13 cellular contexts compared by ENCODE assay signal in the genomic region with DNA sequence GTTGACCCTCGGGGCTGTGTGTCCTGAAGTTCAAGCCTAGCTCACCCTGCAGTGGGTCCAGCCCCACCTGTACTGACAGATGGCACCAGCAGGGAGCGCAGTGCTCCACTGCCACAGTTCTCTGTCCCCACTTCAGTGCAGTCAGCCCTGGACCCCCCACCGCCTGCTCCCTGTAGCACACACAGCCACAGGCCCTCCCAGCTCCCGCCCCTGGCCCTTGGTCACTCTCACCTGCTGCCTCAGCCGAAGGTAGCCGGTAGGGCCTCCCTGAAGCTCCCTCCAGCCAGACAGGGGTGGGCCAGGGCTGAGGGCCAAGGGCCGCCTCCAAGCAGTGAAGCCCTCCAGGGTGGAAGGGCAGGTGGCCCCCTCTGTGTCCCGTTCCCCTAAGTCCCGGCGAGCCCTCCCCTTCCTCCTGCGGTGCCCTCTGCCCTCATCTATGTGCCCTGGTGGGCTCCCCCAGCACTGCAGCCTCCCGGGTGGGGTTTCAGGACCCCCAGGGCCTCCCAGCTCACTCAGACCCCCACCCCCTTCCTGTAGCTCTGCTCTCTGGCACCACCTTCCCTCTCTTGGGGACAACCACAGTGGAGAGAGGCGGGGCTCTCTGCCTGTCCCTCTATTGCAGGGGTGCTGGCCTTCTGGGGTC. TPM values are rescaled to one million over a fixed set of nuclear protein-coding genes. Genes with fewer than 3 reads are reported as not detected.
DNase-seq lines count a peak whose midpoint lies in the region; ATAC-seq and TF ChIP-seq lines count a peak whose summit lies in the region.
"Had no signal": no experiment of that assay in that cellular context is flagged by ENCODE, and none has a peak within 500 bp of the region (broad histone marks: within the 10 kb centered on the region; RNA-seq: fewer than 3 reads in every experiment).

No MANE protein-coding gene starts in this region.

- no peaks in the 10 kb centered on the region for H3K36me3 Mint-ChIP-seq in Caco-2 (ENCODE audit: insufficient read depth, unreplicated experiment)
- no peaks in the 10 kb centered on the region for H3K36me3 Mint-ChIP-seq in neural crest cell (ENCODE audit: low read depth)
- H3K36me3 Mint-ChIP-seq in stimulated activated naive B cell treated with anti-CD40 and anti-IgM and Interleukin-4, amounts not matched to agents 10 μg/mL and 1 μg/mL and 100 μg/mL, for 72 hours: no peaks in the 10 kb centered on the region

- DNase-seq in Caco-2 (peak; percentile 14 to 29), HuH-7 (ENCODE audit: low spot score) (peak; percentile 69), cerebellar cortex (ENCODE audit: low spot score) (peak; percentile 53), neural crest cell (ENCODE audit: low read depth, low spot score) (no peak), GM10248 (ENCODE audit: extremely low spot score) (no peak), HT-29 (ENCODE audit: low spot score) (no peak)
- no peak for DNase-seq in stimulated activated naive B cell treated with anti-CD40 and anti-IgM and Interleukin-4, amounts not matched to agents 10 μg/mL and 1 μg/mL and 100 μg/mL, for 72 hours
- DNase-seq: cerebellar nuclear complex, DMS153, midbrain had no signal

- no peak for TF ChIP-seq CTCF in Caco-2 (IDR thresholded peaks at IDR 0.05; ENCODE audit: insufficient read depth in 1 of 2, low read depth in 1 of 2, low read length in 1 of 2, severe bottlenecking in 1 of 2, unreplicated experiment in 1 of 2)
- TF ChIP-seq CTCF in neural crest cell (conservative IDR thresholded peaks at IDR 0.05): peak; percentile 36
- no peak for TF ChIP-seq CTCF in GM10248 (IDR thresholded peaks at IDR 0.05; ENCODE audit: control extremely low read depth, extremely low read depth, low read depth, missing control alignments)

- no peaks in the 10 kb centered on the region for H3K27me3 Mint-ChIP-seq in Caco-2 (ENCODE audit: insufficient read depth, unreplicated experiment)
- H3K27me3 Mint-ChIP-seq in neural crest cell (ENCODE audit: low read depth): no peaks in the 10 kb centered on the region
- peaks cover 6 to 7% of the 10 kb centered on the region in 2 donors for H3K27me3 Mint-ChIP-seq in stimulated activated naive B cell treated with anti-CD40 and anti-IgM and Interleukin-4, amounts not matched to agents 10 μg/mL and 1 μg/mL and 100 μg/mL, for 72 hours

- intact Hi-C loops in Caco-2 (cut with micrococcal nuclease; ENCODE audit: unreplicated experiment): loop anchor here (5.0 kb wide), 1 partner anchor 460 kb away; no protein-coding TSS in a partner anchor

- H3K4me1 ChIP-seq in Caco-2: 0 out of 2 replicates have a peak, but pooled peaks cover 4% of the 10 kb centered on the region
- H3K4me1 ChIP-seq: Peyer's patch, right atrium auricular region had no signal

- CTCF ChIA-PET in Caco-2 (lab: Charles Lee): interaction anchor here (1.2 kb wide), 1 partner anchor 72 kb away, joined by 8 read pairs; no protein-coding TSS in a partner anchor
- CTCF ChIA-PET in GM10248 (lab: Yijun Ruan, JAX): interaction anchor here (1.0 kb wide), 2 partner anchors 32 to 443 kb away, joined by 4 read pairs; no protein-coding TSS in a partner anchor

- no peaks in the 10 kb centered on the region for H3K4me1 Mint-ChIP-seq in Caco-2 (ENCODE audit: low read depth, unreplicated experiment)
- peaks cover 20% of the 10 kb centered on the region for H3K4me1 Mint-ChIP-seq in neural crest cell
- H3K4me1 Mint-ChIP-seq in stimulated activated naive B cell treated with anti-CD40 and anti-IgM and Interleukin-4, amounts not matched to agents 10 μg/mL and 1 μg/mL and 100 μg/mL, for 72 hours: peaks cover 19 to 21% of the 10 kb centered on the region in 2 donors

- H3K9me3 ChIP-seq in Caco-2: no peaks in the 10 kb centered on the region
- H3K9me3 ChIP-seq: Peyer's patch, right atrium auricular region had no signal

- POLR2A ChIA-PET in Caco-2 (lab: Charles Lee): no interaction called here
- POLR2A ChIA-PET in GM10248 (lab: Yijun Ruan, JAX): no interaction called here

- no peak overlapping the region for H3K4me3 Mint-ChIP-seq in Caco-2 (ENCODE audit: unreplicated experiment)
- no peak overlapping the region for H3K4me3 Mint-ChIP-seq in neural crest cell
- no peak overlapping the region for H3K4me3 Mint-ChIP-seq in stimulated activated naive B cell treated with anti-CD40 and anti-IgM and Interleukin-4, amounts not matched to agents 10 μg/mL and 1 μg/mL and 100 μg/mL, for 72 hours

- no peak overlapping the region for H3K27ac Mint-ChIP-seq in Caco-2 (ENCODE audit: unreplicated experiment)
- H3K27ac Mint-ChIP-seq in neural crest cell (ENCODE audit: unreplicated experiment): peak overlapping the region; percentile 6
- no peak overlapping the region for H3K27ac Mint-ChIP-seq in stimulated activated naive B cell treated with anti-CD40 and anti-IgM and Interleukin-4, amounts not matched to agents 10 μg/mL and 1 μg/mL and 100 μg/mL, for 72 hours

- H3K36me3 ChIP-seq in Caco-2 (ENCODE audit: control insufficient read depth, insufficient read depth, low read length): no peaks in the 10 kb centered on the region
- H3K36me3 ChIP-seq: Peyer's patch, right atrium auricular region had no signal

- H3K27me3 ChIP-seq in Caco-2 (replicated peaks; ENCODE audit: control insufficient read depth, insufficient read depth, low read length): no peaks in the 10 kb centered on the region
- H3K27me3 ChIP-seq: Peyer's patch, right atrium auricular region had no signal

- no TSS peak for BruUV-seq in Caco-2 (replicated peaks; lab: Mats Ljungman, UMichigan)

- no peaks in the 10 kb centered on the region for H3K9me3 Mint-ChIP-seq in Caco-2 (ENCODE audit: unreplicated experiment)
- H3K9me3 Mint-ChIP-seq in neural crest cell: no peaks in the 10 kb centered on the region
- H3K9me3 Mint-ChIP-seq in stimulated activated naive B cell treated with anti-CD40 and anti-IgM and Interleukin-4, amounts not matched to agents 10 μg/mL and 1 μg/mL and 100 μg/mL, for 72 hours: no peaks in the 10 kb centered on the region

- no peak overlapping the region for H3K4me3 ChIP-seq in Caco-2 (ENCODE audit: low read depth, low read length)
- H3K4me3 ChIP-seq: Peyer's patch, right atrium auricular region had no signal

- ATAC-seq in GM19463 (IDR thresholded peaks at IDR 0.05; ENCODE audit: unreplicated experiment): no peak
- ATAC-seq in stimulated activated naive B cell treated with anti-CD40 and anti-IgM and Interleukin-4, amounts not matched to agents 10 μg/mL and 1 μg/mL and 100 μg/mL, for 72 hours (replicated peaks): no peak

RNA-seq across cellular contexts. Expression of a gene that starts 10.8 kb away (rescaled TPM):
- total RNA-seq in Caco-2 (2022): 4.9 and 5.8 TPM in 2 replicates
- not detected in 2 replicates for total RNA-seq in neural crest cell
- total RNA-seq in HT-29 (2014; rRNA removed; shearing (Covaris generic)): 0.29 and 1.1 TPM in 2 replicates
- total RNA-seq: Peyer's patch, right atrium auricular region had no signal

RNA-seq across cellular contexts. Expression of a gene that starts 38.9 kb away (rescaled TPM):
- total RNA-seq in Caco-2 (2022) (1.9 and 2.5 TPM in 2 replicates), neural crest cell (not detected in 2 replicates)
- total RNA-seq in HT-29 (2014; rRNA removed; shearing (Covaris generic)): 0.16 TPM in 1 of 2 replicates, not detected in the other
- total RNA-seq: Peyer's patch, right atrium auricular region had no signal

Comparison
In these comparisons a context has a peak if more than half of its experiments do, and no peak if none do; other contexts are left out.
1. DNase-seq: peak in Caco-2 (2 of 2), HuH-7 (single experiment) and cerebellar cortex (single experiment); none in neural crest cell (single experiment), stimulated activated naive B cell treated with anti-CD40 and anti-IgM and Interleukin-4, amounts not matched to agents 10 μg/mL and 1 μg/mL and 100 μg/mL, for 72 hours (single experiment), GM10248 (single experiment) and HT-29 (single experiment).